Comparison of ENCODE assay signal across 21 cellular contexts in genomic region chr12:9149372-9149771, GRCh38. TPM values are rescaled to one million over a fixed set of nuclear protein-coding genes. Genes with fewer than 3 reads are reported as not detected.
A peak's percentile ranks its signal among the peaks of the same experiment; 100 is the strongest.
DNase-seq lines count a peak whose midpoint lies in the region; ATAC-seq, FAIRE-seq and TF ChIP-seq lines count a peak whose summit lies in the region.
"Had no signal": no experiment of that assay in that cellular context is flagged by ENCODE, and none has a peak within 500 bp of the region (broad histone marks: within the 10 kb centered on the region; RNA-seq: fewer than 3 reads in every experiment).

No MANE protein-coding gene starts in this region.

- H3K27me3 Mint-ChIP-seq in stimulated activated memory B cell treated with anti-CD40 and anti-IgM and Interleukin-4, amounts not matched to agents 10 μg/mL and 1 μg/mL and 100 μg/mL, for 72 hours = peaks cover 36% of the 10 kb centered on the region
- H3K27me3 Mint-ChIP-seq: activated T-helper 17 cell treated with anti-CD3 and anti-CD28 coated beads, Interleukin-2, amount 50 U/mL, for 72 hours; central memory CD8-positive, alpha-beta T cell; stimulated activated naive CD8-positive, alpha-beta T cell treated with anti-CD3 and anti-CD28 coated beads, Interleukin-15, Interleukin-2, amounts not matched to agents 100 ng/mL and 50 ng/mL, for 24 hours; T-cell had no signal

- H3K36me3 ChIP-seq in bronchial epithelial cell (ENCODE audit: control insufficient read depth, insufficient read depth, low read length) (no peaks in the 10 kb centered on the region), HepG2 (replicated peaks in 1 of 2; ENCODE audit: control insufficient read depth in 1 of 2, insufficient read depth in 2 of 2, low read length in 2 of 2) (no peaks in the 10 kb centered on the region)
- H3K36me3 ChIP-seq: adrenal gland, upper lobe of left lung had no signal

- no peak for FAIRE-seq in bronchial epithelial cell (lab: Jason Lieb, UNC)
- FAIRE-seq in HepG2 (lab: Jason Lieb, UNC) = no peak
- FAIRE-seq: HTR-8/SVneo had no signal

- no peak overlapping the region for H3K4me2 ChIP-seq in HepG2 (ENCODE audit: low read depth, low read length)

- DNase-seq in NCI-H2196 treated with DMSO at 0.1 percent for 48 hours (lab: John Stamatoyannopoulos, UW; ENCODE audit: unreplicated experiment) (peak; percentile 0), NCI-H2196 (lab: John Stamatoyannopoulos, UW; ENCODE audit: unreplicated experiment) (no peak), LNCaP clone FGC (ENCODE audit: low read depth) (no peak), bronchial epithelial cell (ENCODE audit: low read depth) (peak; percentile 20), HepG2 (ENCODE audit: low spot score) (no peak)
- DNase-seq: adrenal gland; C1 segment of cervical spinal cord; NCI-H187 treated with DMSO at 0.1 percent for 48 hours; stimulated activated CD4-positive, alpha-beta T cell treated with anti-CD3 and anti-CD28 coated beads, Interleukin-12 subunit alpha, Interleukin-12 subunit beta, amount 100 ng/mL, for 4 hours; T-cell; upper lobe of left lung had no signal

- H3K4me3 ChIP-seq in LNCaP clone FGC (ENCODE audit: low read depth, low read length) (no peak overlapping the region), bronchial epithelial cell (ENCODE audit: low read depth, low read length) (no peak overlapping the region), HepG2 (replicated peaks in 1 of 3; ENCODE audit: insufficient read depth in 1 of 3, low read depth in 2 of 3, low read length in 3 of 3) (no peak overlapping the region)
- H3K4me3 ChIP-seq: adrenal gland, upper lobe of left lung had no signal

- H3K27ac ChIP-seq in HepG2 (ENCODE audit: extremely low read length, insufficient read depth, low read length) = no peak overlapping the region
- H3K27ac ChIP-seq: adrenal gland, upper lobe of left lung had no signal

- in situ Hi-C loops in HepG2 (cut with HindIII; ENCODE audit: extremely low pct_ligation_motif_present, low pct_unique_long_range_greater_than_20kb) = no loop called here

- BruUV-seq in HepG2 (replicated peaks; lab: Mats Ljungman, UMichigan) = no TSS peak

- H3K27me3 ChIP-seq in bronchial epithelial cell (ENCODE audit: control insufficient read depth, insufficient read depth, low read length) = peaks cover 2% of the 10 kb centered on the region
- no peaks in the 10 kb centered on the region for H3K27me3 ChIP-seq in HepG2 (ENCODE audit: control insufficient read depth in 1 of 2, insufficient read depth in 2 of 2, low read length in 2 of 2)
- H3K27me3 ChIP-seq: adrenal gland, upper lobe of left lung had no signal

- no peaks in the 10 kb centered on the region for H3K4me1 ChIP-seq in HepG2 (ENCODE audit: insufficient read depth, low read length)
- H3K4me1 ChIP-seq: adrenal gland, upper lobe of left lung had no signal

- no peaks in the 10 kb centered on the region for H4K20me1 ChIP-seq in HepG2 (ENCODE audit: insufficient read depth, low read length)

- H3K79me2 ChIP-seq in HepG2 (ENCODE audit: insufficient read depth, low read length) = no peaks in the 10 kb centered on the region

- POLR2A ChIA-PET in HepG2 (lab: Yijun Ruan, JAX) = no interaction called here

- 88% methylated on average over 6 of the region's 6 CpGs for WGBS in HepG2 (ENCODE audit: low lambda C conversion rate)

- ATAC-seq in HepG2 (no peak), GM18502 (IDR thresholded peaks at IDR 0.05; ENCODE audit: poor library complexity, unreplicated experiment) (no peak), HG03095 (IDR thresholded peaks at IDR 0.05; ENCODE audit: unreplicated experiment) (no peak)
- ATAC-seq in stimulated activated memory B cell treated with anti-CD40 and anti-IgM and Interleukin-4, amounts not matched to agents 10 μg/mL and 1 μg/mL and 100 μg/mL, for 72 hours = no peak
- ATAC-seq: activated T-helper 17 cell treated with anti-CD3 and anti-CD28 coated beads, Interleukin-2, amount 50 U/mL, for 72 hours; T-cell had no signal

- CTCF ChIA-PET in HepG2 (lab: Yijun Ruan, JAX; ENCODE audit: low intra/inter-chr PET ratio, low total read pairs) = no interaction called here

- no peak for TF ChIP-seq RAD21 in HepG2 (CRISPR knock-in tag; IDR thresholded peaks at IDR 0.05)

- H2AFZ ChIP-seq in HepG2 (ENCODE audit: low read length) = no peak overlapping the region

- TF ChIP-seq EP300 in HepG2 (IDR thresholded peaks at IDR 0.05; ENCODE audit: low read depth in 2 of 2, low read length in 2 of 2) (no peak), HepG2 (CRISPR knock-in tag; IDR thresholded peaks at IDR 0.05; ENCODE audit: borderline replicate concordance) (no peak)

- no peaks in the 10 kb centered on the region for H3K4me1 Mint-ChIP-seq in stimulated activated memory B cell treated with anti-CD40 and anti-IgM and Interleukin-4, amounts not matched to agents 10 μg/mL and 1 μg/mL and 100 μg/mL, for 72 hours
- H3K4me1 Mint-ChIP-seq: nephron had no signal

- H3K4me3 Mint-ChIP-seq in stimulated activated memory B cell treated with anti-CD40 and anti-IgM and Interleukin-4, amounts not matched to agents 10 μg/mL and 1 μg/mL and 100 μg/mL, for 72 hours = no peak overlapping the region
- H3K4me3 Mint-ChIP-seq: activated T-helper 17 cell treated with anti-CD3 and anti-CD28 coated beads, Interleukin-2, amount 50 U/mL, for 72 hours; central memory CD8-positive, alpha-beta T cell; nephron; stimulated activated naive CD8-positive, alpha-beta T cell treated with anti-CD3 and anti-CD28 coated beads, Interleukin-15, Interleukin-2, amounts not matched to agents 100 ng/mL and 50 ng/mL, for 24 hours; T-cell had no signal

- no peak overlapping the region for H3K27ac Mint-ChIP-seq in stimulated activated memory B cell treated with anti-CD40 and anti-IgM and Interleukin-4, amounts not matched to agents 10 μg/mL and 1 μg/mL and 100 μg/mL, for 72 hours
- H3K27ac Mint-ChIP-seq: activated T-helper 17 cell treated with anti-CD3 and anti-CD28 coated beads, Interleukin-2, amount 50 U/mL, for 72 hours; nephron; stimulated activated naive CD8-positive, alpha-beta T cell treated with anti-CD3 and anti-CD28 coated beads, Interleukin-15, Interleukin-2, amounts not matched to agents 100 ng/mL and 50 ng/mL, for 24 hours; T-cell had no signal

- peaks cover 14% of the 10 kb centered on the region for H3K36me3 Mint-ChIP-seq in stimulated activated memory B cell treated with anti-CD40 and anti-IgM and Interleukin-4, amounts not matched to agents 10 μg/mL and 1 μg/mL and 100 μg/mL, for 72 hours

- H3K9ac ChIP-seq in HepG2 (ENCODE audit: insufficient read depth, low read depth, low read length) = no peak overlapping the region

- intact Hi-C loops in HepG2 (cut with micrococcal nuclease; ENCODE audit: unreplicated experiment) = no loop called here

- H3K9me3 Mint-ChIP-seq in stimulated activated memory B cell treated with anti-CD40 and anti-IgM and Interleukin-4, amounts not matched to agents 10 μg/mL and 1 μg/mL and 100 μg/mL, for 72 hours = peaks cover 10% of the 10 kb centered on the region

- peaks cover 20% of the 10 kb centered on the region for H3K9me3 ChIP-seq in HepG2 (ENCODE audit: low read length)

- TF ChIP-seq CTCF in LNCaP clone FGC (IDR thresholded peaks at IDR 0.05; ENCODE audit: control insufficient read depth, extremely low read depth, insufficient read depth) (0 out of 2 replicates have a peak, but pooled peaks have one; percentile 9), bronchial epithelial cell (IDR thresholded peaks at IDR 0.05; ENCODE audit: insufficient read depth, low read length, severe bottlenecking) (peak; percentile 41), HepG2 (CRISPR knock-in tag; IDR thresholded peaks at IDR 0.05) (no peak)

- no peak for TF ChIP-seq POLR2A in HepG2 (IDR thresholded peaks at IDR 0.05; ENCODE audit: insufficient read depth in 1 of 2, low read depth in 2 of 2, low read length in 2 of 2)

RNA-seq across cellular contexts. Expression of gene A2M, which starts 33.7 kb away (rescaled TPM):
- 1.1 TPM in 1 of 2 replicates, not detected in the other for total RNA-seq in bronchial epithelial cell
- 1,675 and 2,807 TPM in 2 replicates for total RNA-seq in HepG2 (2016; rRNA removed; fragmentation: Illumina TruSeq; extraction: Trizol)
- 234 and 270 TPM in 2 replicates for total RNA-seq in HepG2 (2016; cell fraction: cytosol; rRNA removed; fragmentation: Illumina TruSeq; extraction: Trizol; ENCODE audit: low read depth)
- total RNA-seq in HepG2 (2016; cell fraction: insoluble cytoplasmic fraction; rRNA removed; fragmentation: Illumina TruSeq; extraction: Trizol) = 1,476 and 2,691 TPM in 2 replicates
- total RNA-seq in HepG2 (2016; cell fraction: membrane; rRNA removed; fragmentation: Illumina TruSeq; extraction: Trizol) = 813 and 957 TPM in 2 replicates
- total RNA-seq in HepG2 (2016; cell fraction: nucleus; rRNA removed; fragmentation: Illumina TruSeq; extraction: Trizol) = 2,507 and 2,973 TPM in 2 replicates
- polyA plus RNA-seq in HepG2 (2011; rRNA removed) = 6,551 and 8,760 TPM in 2 replicates
- polyA plus RNA-seq in HepG2 (2011; cell fraction: cytosol; rRNA removed) = 4,485 and 9,624 TPM in 2 replicates
- polyA plus RNA-seq in HepG2 (2011; cell fraction: nucleus; rRNA removed) = 2,489 and 3,325 TPM in 2 replicates
- 4,336 and 6,335 TPM in 2 replicates for polyA plus RNA-seq in HepG2 (2012)
- polyA plus RNA-seq in HepG2 (2016; cell fraction: cytosol; fragmentation: Illumina TruSeq; extraction: Trizol; ENCODE audit: low read depth) = 214 and 262 TPM in 2 replicates
- 1,149 and 1,250 TPM in 2 replicates for polyA plus RNA-seq in HepG2 (2016; cell fraction: insoluble cytoplasmic fraction; fragmentation: Illumina TruSeq; extraction: Trizol; ENCODE audit: low read depth)
- 465 and 618 TPM in 2 replicates for polyA plus RNA-seq in HepG2 (2016; cell fraction: membrane; fragmentation: Illumina TruSeq; extraction: Trizol; ENCODE audit: low read depth)
- 2,564 and 2,683 TPM in 2 replicates for polyA plus RNA-seq in HepG2 (2016; cell fraction: nucleus; fragmentation: Illumina TruSeq; extraction: Trizol; ENCODE audit: insufficient read depth, low read depth)
- polyA minus RNA-seq in HepG2 (2011; rRNA and poly(A)+ RNA removed; ENCODE audit: low replicate concordance) = 3.9 and 4,519 TPM in 2 replicates
- 3,071 and 7,219 TPM in 2 replicates for polyA minus RNA-seq in HepG2 (2011; cell fraction: cytosol; rRNA and poly(A)+ RNA removed)
- polyA minus RNA-seq in HepG2 (2011; cell fraction: nucleus; rRNA and poly(A)+ RNA removed) = 2,321 and 4,395 TPM in 2 replicates
- total RNA-seq: A172; activated CD8-positive, alpha-beta memory T cell treated with anti-CD3 and anti-CD28 coated beads for 36 hours had no signal

RNA-seq across cellular contexts. Expression of gene PZP, which starts 58.8 kb away (rescaled TPM):
- total RNA-seq in bronchial epithelial cell (not detected in 2 replicates), HepG2 (2016; rRNA removed; fragmentation: Illumina TruSeq; extraction: Trizol) (0.89 and 1.1 TPM in 2 replicates)
- 0.26 TPM in 1 of 2 replicates, not detected in the other for total RNA-seq in HepG2 (2016; cell fraction: cytosol; rRNA removed; fragmentation: Illumina TruSeq; extraction: Trizol; ENCODE audit: low read depth)
- total RNA-seq in HepG2 (2016; cell fraction: insoluble cytoplasmic fraction; rRNA removed; fragmentation: Illumina TruSeq; extraction: Trizol) = 0.12 and 0.63 TPM in 2 replicates
- 0.09 TPM in 1 of 2 replicates, not detected in the other for total RNA-seq in HepG2 (2016; cell fraction: membrane; rRNA removed; fragmentation: Illumina TruSeq; extraction: Trizol)
- 1.1 TPM in 2 replicates for total RNA-seq in HepG2 (2016; cell fraction: nucleus; rRNA removed; fragmentation: Illumina TruSeq; extraction: Trizol)
- polyA plus RNA-seq in HepG2 (2011; rRNA removed) = 0.07 and 0.50 TPM in 2 replicates
- polyA plus RNA-seq in HepG2 (2011; cell fraction: cytosol; rRNA removed) = 0.04 TPM in 1 of 2 replicates, not detected in the other
- polyA plus RNA-seq in HepG2 (2011; cell fraction: nucleus; rRNA removed) = 0.09 and 0.16 TPM in 2 replicates
- polyA plus RNA-seq in HepG2 (2012) = 0.75 and 0.97 TPM in 2 replicates
- polyA plus RNA-seq in HepG2 (2016; cell fraction: cytosol; fragmentation: Illumina TruSeq; extraction: Trizol; ENCODE audit: low read depth) = 0.17 and 0.20 TPM in 2 replicates
- polyA plus RNA-seq in HepG2 (2016; cell fraction: insoluble cytoplasmic fraction; fragmentation: Illumina TruSeq; extraction: Trizol; ENCODE audit: low read depth) = 0.84 and 1.7 TPM in 2 replicates
- 0.21 and 0.30 TPM in 2 replicates for polyA plus RNA-seq in HepG2 (2016; cell fraction: membrane; fragmentation: Illumina TruSeq; extraction: Trizol; ENCODE audit: low read depth)
- polyA plus RNA-seq in HepG2 (2016; cell fraction: nucleus; fragmentation: Illumina TruSeq; extraction: Trizol; ENCODE audit: insufficient read depth, low read depth) = 0.86 and 1.7 TPM in 2 replicates
- polyA minus RNA-seq in HepG2 (2011; rRNA and poly(A)+ RNA removed; ENCODE audit: low replicate concordance) = 0.20 TPM in 1 of 2 replicates, not detected in the other
- not detected in 2 replicates for polyA minus RNA-seq in HepG2 (2011; cell fraction: cytosol; rRNA and poly(A)+ RNA removed)
- 0.25 and 0.26 TPM in 2 replicates for polyA minus RNA-seq in HepG2 (2011; cell fraction: nucleus; rRNA and poly(A)+ RNA removed)
- total RNA-seq: A172; activated CD8-positive, alpha-beta memory T cell treated with anti-CD3 and anti-CD28 coated beads for 36 hours; activated T-helper 17 cell treated with anti-CD3 and anti-CD28 coated beads, Interleukin-2, amount 50 U/mL, for 72 hours; T-cell had no signal

Comparison
In these comparisons a context has a peak if more than half of its experiments do, and no peak if none do; other contexts are left out.
1. DNase-seq: peak in NCI-H2196 treated with DMSO at 0.1 percent for 48 hours (single experiment) and bronchial epithelial cell (single experiment); none in NCI-H2196 (single experiment), LNCaP clone FGC (single experiment) and HepG2 (single experiment).
2. RNA of gene A2M, which starts 33.7 kb away (total RNA-seq): 234 to 2,973 TPM in HepG2; 1.1 TPM in bronchial epithelial cell; every median in the first group is over 100 times any median in the second.